8 cellular contexts compared by ENCODE assay signal in the genomic region with DNA sequence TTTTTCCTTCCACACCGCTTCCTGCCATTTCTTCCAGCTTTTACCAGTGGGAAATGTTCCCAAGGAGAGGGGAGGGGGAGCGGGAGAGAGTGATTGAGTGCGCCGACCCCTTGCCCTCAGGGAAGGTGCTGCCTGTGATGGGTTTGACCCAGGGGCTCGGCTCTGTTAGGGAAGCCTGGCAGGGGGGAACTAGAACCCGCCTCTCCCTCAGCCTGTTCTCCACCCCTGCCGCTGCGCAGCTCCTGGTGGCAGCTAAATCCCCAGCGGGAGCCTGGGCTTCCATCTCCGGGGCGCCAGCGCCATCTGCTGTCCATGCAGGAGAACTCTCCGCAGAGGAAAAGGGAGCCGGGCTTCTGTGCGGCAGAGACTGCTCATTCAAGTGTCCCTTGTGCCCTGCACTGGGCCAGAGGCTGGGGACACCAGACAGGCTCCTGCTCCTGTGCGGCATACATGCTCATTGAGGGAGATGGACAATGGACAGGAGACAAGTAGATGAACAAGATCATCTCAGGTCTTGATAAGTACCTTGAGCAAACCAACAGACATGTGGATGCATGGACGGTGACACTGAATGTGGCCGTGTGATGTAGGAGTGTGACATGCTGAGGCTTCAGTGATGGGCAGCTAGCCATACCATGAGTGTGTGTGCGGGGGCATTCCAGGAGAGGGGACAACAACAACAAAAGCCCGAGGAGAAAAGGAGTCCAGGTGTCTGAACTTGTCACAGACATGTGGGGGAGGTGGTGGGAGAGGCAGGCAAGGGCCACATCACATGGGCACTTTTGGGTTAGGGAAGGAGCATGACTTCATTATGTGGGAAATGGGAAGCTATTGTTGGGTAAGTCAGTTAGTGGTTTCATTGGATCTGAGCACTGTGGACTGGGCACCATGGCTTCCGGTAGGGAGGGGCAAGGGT. TPM values are rescaled to one million over a fixed set of nuclear protein-coding genes. Genes with fewer than 3 reads are reported as not detected.
A peak's percentile ranks its signal among the peaks of the same experiment; 100 is the strongest.
DNase-seq lines count a peak whose midpoint lies in the region; ATAC-seq and TF ChIP-seq lines count a peak whose summit lies in the region.

No MANE protein-coding gene starts in this region.

- peak overlapping the region; percentile 57 for H3K9ac ChIP-seq in NT2/D1 (ENCODE audit: insufficient read length, low read depth)
- no peak overlapping the region for H3K9ac ChIP-seq in endodermal cell (ENCODE audit: extremely low read depth, low read length, poor library complexity, severe bottlenecking)

- peak; percentile 96 for TF ChIP-seq CTCF in Calu3 (IDR thresholded peaks at IDR 0.05; ENCODE audit: unreplicated experiment)
- peak; percentile 98 for TF ChIP-seq CTCF in endodermal cell (conservative IDR thresholded peaks at IDR 0.05)

- intact Hi-C loops in Calu3 (cut with micrococcal nuclease; ENCODE audit: unreplicated experiment): loop anchor here (1.0 kb wide), 2 partner anchors 71 to 127 kb away; no protein-coding TSS in a partner anchor

- H3K4me1 Mint-ChIP-seq in Calu3 (ENCODE audit: low read depth, unreplicated experiment): peaks cover 11% of the 10 kb centered on the region
- H3K4me1 Mint-ChIP-seq in activated CD8-positive, alpha-beta memory T cell treated with anti-CD3 and anti-CD28 coated beads, Interleukin-2, amount 10 ng/mL, durations not matched to agents 7 days and 5 days: no peaks in the 10 kb centered on the region
- peaks cover 23% of the 10 kb centered on the region for H3K4me1 Mint-ChIP-seq in endodermal cell

- H3K27me3 Mint-ChIP-seq in Calu3 (ENCODE audit: unreplicated experiment) (peaks cover 88% of the 10 kb centered on the region), endodermal cell (ENCODE audit: insufficient read depth) (peaks cover 68% of the 10 kb centered on the region)
- H3K27me3 Mint-ChIP-seq in activated CD8-positive, alpha-beta memory T cell treated with anti-CD3 and anti-CD28 coated beads, Interleukin-2, amount 10 ng/mL, durations not matched to agents 7 days and 5 days: peaks cover 46% of the 10 kb centered on the region

- ATAC-seq in GM21367 (IDR thresholded peaks at IDR 0.05; ENCODE audit: unreplicated experiment): peak; percentile 84
- ATAC-seq in activated CD8-positive, alpha-beta memory T cell treated with anti-CD3 and anti-CD28 coated beads, Interleukin-2, amount 10 ng/mL, durations not matched to agents 7 days and 5 days: peak; percentile 91

- H3K27ac Mint-ChIP-seq in Calu3 (ENCODE audit: unreplicated experiment) (no peak overlapping the region), endodermal cell (no peak overlapping the region)
- no peak overlapping the region for H3K27ac Mint-ChIP-seq in activated CD8-positive, alpha-beta memory T cell treated with anti-CD3 and anti-CD28 coated beads, Interleukin-2, amount 10 ng/mL, durations not matched to agents 7 days and 5 days

- DNase-seq in Calu3 (peak; percentile 95), HPDE6-E6E7 (ENCODE audit: extremely low spot score) (peak; percentile 93), NT2/D1 (ENCODE audit: low read depth, low spot score) (peak; percentile 81), endodermal cell (peak; percentile 95), midbrain (lab: John Stamatoyannopoulos, UW) (peak; percentile 85)
- peak; percentile 86 for DNase-seq in activated CD8-positive, alpha-beta memory T cell treated with anti-CD3 and anti-CD28 coated beads, Interleukin-2, amount 10 ng/mL, durations not matched to agents 7 days and 5 days
- peak; percentile 62 to 77 for DNase-seq in stimulated activated CD8-positive, alpha-beta memory T cell treated with anti-CD3 and anti-CD28 coated beads, Interleukin-4, amount 100 ng/mL, for 1 hour (ENCODE audit: low read depth in 2 of 2, low spot score in 1 of 2)

- H3K9me3 Mint-ChIP-seq in Calu3 (ENCODE audit: low read depth, unreplicated experiment): no peaks in the 10 kb centered on the region
- H3K9me3 Mint-ChIP-seq in activated CD8-positive, alpha-beta memory T cell treated with anti-CD3 and anti-CD28 coated beads, Interleukin-2, amount 10 ng/mL, durations not matched to agents 7 days and 5 days (ENCODE audit: low read depth): no peaks in the 10 kb centered on the region
- H3K9me3 Mint-ChIP-seq in endodermal cell: no peaks in the 10 kb centered on the region

- CTCF ChIA-PET in Calu3 (lab: Charles Lee): interaction anchor here (0.5 to 4.1 kb wide), 23 partner anchors 8 to 354 kb away, joined by 3 to 74 read pairs (median 5); partner anchors contain the start of genes ASIC4, CNPPD1 and GMPPA
- CTCF ChIA-PET in activated CD8-positive, alpha-beta memory T cell treated with anti-CD3 and anti-CD28 coated beads, Interleukin-2, amount 10 ng/mL, durations not matched to agents 7 days and 5 days (lab: Charles Lee): interaction anchor here (0.6 to 9.6 kb wide), 36 partner anchors 9 to 375 kb away, joined by 3 to 149 read pairs (median 6); partner anchors contain the start of genes ASIC4, CHPF, DNPEP and GMPPA

- no TSS peak for BruUV-seq in Calu3 (replicated peaks; lab: Mats Ljungman, UMichigan)

- WGBS in endodermal cell (ENCODE audit: insufficient coverage in 1 of 2, insufficient read length in 1 of 2), 2 experiments: 22 to 40% methylated on average over 9 to 21 of the region's 21 CpGs

- H3K36me3 Mint-ChIP-seq in Calu3 (ENCODE audit: insufficient read depth, unreplicated experiment): no peaks in the 10 kb centered on the region
- H3K36me3 Mint-ChIP-seq in activated CD8-positive, alpha-beta memory T cell treated with anti-CD3 and anti-CD28 coated beads, Interleukin-2, amount 10 ng/mL, durations not matched to agents 7 days and 5 days: no peaks in the 10 kb centered on the region
- H3K36me3 Mint-ChIP-seq in endodermal cell (ENCODE audit: low read depth): no peaks in the 10 kb centered on the region

- H3K36me3 ChIP-seq in NT2/D1 (ENCODE audit: insufficient read depth, insufficient read length, low read length) (no peaks in the 10 kb centered on the region), endodermal cell (ENCODE audit: control insufficient read depth, insufficient read depth, low read length) (no peaks in the 10 kb centered on the region)

- H3K27ac ChIP-seq in endodermal cell (ENCODE audit: low read depth, low read length): no peak overlapping the region

- H3K27me3 ChIP-seq in NT2/D1 (ENCODE audit: insufficient read depth, insufficient read length): peaks cover 68% of the 10 kb centered on the region
- H3K27me3 ChIP-seq in endodermal cell (ENCODE audit: control insufficient read depth, insufficient read depth, low read length, poor library complexity, severe bottlenecking): peaks cover 41% of the 10 kb centered on the region

- H3K4me3 Mint-ChIP-seq in Calu3 (ENCODE audit: low read depth, unreplicated experiment) (no peak overlapping the region), endodermal cell (peak overlapping the region; percentile 24)
- H3K4me3 Mint-ChIP-seq in activated CD8-positive, alpha-beta memory T cell treated with anti-CD3 and anti-CD28 coated beads, Interleukin-2, amount 10 ng/mL, durations not matched to agents 7 days and 5 days: no peak overlapping the region

- H3K4me1 ChIP-seq in NT2/D1 (ENCODE audit: insufficient read depth, insufficient read length) (peaks cover 36% of the 10 kb centered on the region), endodermal cell (ENCODE audit: control insufficient read depth, insufficient read depth, low read length) (peaks cover 25% of the 10 kb centered on the region)

- H3K9me3 ChIP-seq in NT2/D1 (ENCODE audit: insufficient read depth, low read length) (no peaks in the 10 kb centered on the region), endodermal cell (ENCODE audit: control insufficient read depth, low read length) (no peaks in the 10 kb centered on the region)

- H3K4me3 ChIP-seq in NT2/D1 (ENCODE audit: insufficient read length, low read depth) (no peak overlapping the region), endodermal cell (ENCODE audit: low read length) (peak overlapping the region; percentile 73)

RNA-seq across cellular contexts. Expression of gene CHPF, which starts 13.3 kb away (rescaled TPM):
- total RNA-seq in Calu3 (2022): 139 and 141 TPM in 2 replicates
- total RNA-seq in activated CD8-positive, alpha-beta memory T cell treated with anti-CD3 and anti-CD28 coated beads, Interleukin-2, amount 10 ng/mL, durations not matched to agents 7 days and 5 days: 10 to 100 TPM; 14.2 to 24.4 TPM
- total RNA-seq in endodermal cell: 10 to 100 TPM; 51.2 to 54.0 TPM
- polyA plus RNA-seq in endodermal cell (2013, experiment 1 of 2): 26.1 TPM
- polyA plus RNA-seq in endodermal cell (2013, experiment 2 of 2): 31.2 TPM

RNA-seq across cellular contexts. Expression of gene TMEM198, which starts 13.5 kb away (rescaled TPM):
- total RNA-seq in Calu3 (2022) (5.2 and 5.9 TPM in 2 replicates), endodermal cell (1 to 10 TPM; 2.6 to 3.9 TPM)
- total RNA-seq in activated CD8-positive, alpha-beta memory T cell treated with anti-CD3 and anti-CD28 coated beads, Interleukin-2, amount 10 ng/mL, durations not matched to agents 7 days and 5 days: 1 to 10 TPM; 1.8 to 2.8 TPM
- polyA plus RNA-seq in endodermal cell (2013, experiment 1 of 2): 9.6 TPM
- 5.3 TPM for polyA plus RNA-seq in endodermal cell (2013, experiment 2 of 2)

RNA-seq across cellular contexts. Expression of gene ASIC4, which starts 16.0 kb away (rescaled TPM):
- 0.17 TPM in 1 of 2 replicates, not detected in the other for total RNA-seq in Calu3 (2022)
- total RNA-seq in activated CD8-positive, alpha-beta memory T cell treated with anti-CD3 and anti-CD28 coated beads, Interleukin-2, amount 10 ng/mL, durations not matched to agents 7 days and 5 days: under 1 TPM in 1 of 2 experiments, not detected in 1; 0.09 TPM
- total RNA-seq in endodermal cell: under 1 TPM; 0.29 to 1.00 TPM
- 2.0 TPM for polyA plus RNA-seq in endodermal cell (2013, experiment 1 of 2)
- 1.4 TPM for polyA plus RNA-seq in endodermal cell (2013, experiment 2 of 2)

RNA-seq across cellular contexts. Expression of gene GMPPA, which starts 31.6 kb away (rescaled TPM):
- total RNA-seq in Calu3 (2022) (53.0 and 59.4 TPM in 2 replicates), endodermal cell (10 to 100 TPM; 36.9 to 38.2 TPM)
- total RNA-seq in activated CD8-positive, alpha-beta memory T cell treated with anti-CD3 and anti-CD28 coated beads, Interleukin-2, amount 10 ng/mL, durations not matched to agents 7 days and 5 days: 10 to 100 TPM; 36.5 to 42.6 TPM
- polyA plus RNA-seq in endodermal cell (2013, experiment 1 of 2): 23.4 TPM
- polyA plus RNA-seq in endodermal cell (2013, experiment 2 of 2): 22.9 TPM

RNA-seq across cellular contexts. Expression of gene OBSL1, which starts 41.0 kb away (rescaled TPM):
- 65.9 and 76.5 TPM in 2 replicates for total RNA-seq in Calu3 (2022)
- total RNA-seq in activated CD8-positive, alpha-beta memory T cell treated with anti-CD3 and anti-CD28 coated beads, Interleukin-2, amount 10 ng/mL, durations not matched to agents 7 days and 5 days: under 1 TPM in 1 of 2 experiments, not detected in 1; 0.16 TPM
- 100 to 1,000 TPM; 156 to 162 TPM for total RNA-seq in endodermal cell
- 93.4 TPM for polyA plus RNA-seq in endodermal cell (2013, experiment 1 of 2)
- 95.4 TPM for polyA plus RNA-seq in endodermal cell (2013, experiment 2 of 2)
